In the genomic region with DNA sequence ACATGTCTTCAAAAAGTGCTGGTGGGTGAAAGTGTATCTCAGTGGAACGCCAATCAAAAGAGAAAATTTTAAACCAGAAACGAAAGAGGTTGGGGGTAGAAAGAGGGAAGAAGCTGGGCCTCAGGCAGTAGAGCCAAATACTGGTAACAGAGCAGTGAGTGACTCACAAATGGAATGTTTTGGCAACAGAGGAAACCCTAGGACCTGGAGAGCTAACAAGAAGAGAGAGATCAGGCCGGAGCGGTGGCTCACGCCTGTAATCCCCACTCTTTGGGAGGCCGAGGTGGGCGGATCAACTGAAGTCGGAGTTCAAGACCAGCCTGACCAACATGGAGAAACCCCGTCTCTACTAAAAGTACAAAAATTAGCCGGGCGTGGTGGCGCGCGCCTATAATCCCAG, we compare ENCODE assay signal across 24 cellular contexts.
A peak's percentile ranks its signal among the peaks of the same experiment; 100 is the strongest.
DNase-seq lines count a peak whose midpoint lies in the region; ATAC-seq, FAIRE-seq and TF ChIP-seq lines count a peak whose summit lies in the region.
"Had no signal": no experiment of that assay in that cellular context is flagged by ENCODE, and none has a peak within 500 bp of the region (broad histone marks: within the 10 kb centered on the region; RNA-seq: fewer than 3 reads in every experiment).

No MANE protein-coding gene starts in this region.

- no peak overlapping the region for H3K4me3 ChIP-seq in GM23248
- H3K4me3 ChIP-seq in astrocyte (ENCODE audit: insufficient read depth, low read depth, low read length), result no peak overlapping the region
- H3K4me3 ChIP-seq in skeletal muscle cell (ENCODE audit: low read depth, low read length), result no peak overlapping the region
- H3K4me3 ChIP-seq: prostate gland had no signal

- H3K27me3 Mint-ChIP-seq in astrocyte (ENCODE audit: low read depth, unreplicated experiment), result no peaks in the 10 kb centered on the region
- H3K27me3 Mint-ChIP-seq: activated naive CD8-positive, alpha-beta T cell treated with anti-CD3 and anti-CD28 coated beads, Interleukin-2, amount 50 U/mL, for 24 hours; CD4-positive, CD25-positive, alpha-beta regulatory T cell; IgD-negative memory B cell; stimulated activated naive B cell treated with anti-CD40 and anti-IgM and Interleukin-4, amounts not matched to agents 10 μg/mL and 1 μg/mL and 100 μg/mL, for 72 hours; type B pancreatic cell had no signal

- no peaks in the 10 kb centered on the region for H3K4me1 ChIP-seq in GM23248 (ENCODE audit: insufficient read depth)
- H3K4me1 ChIP-seq in astrocyte (ENCODE audit: insufficient read depth, low read length), result no peaks in the 10 kb centered on the region
- H3K4me1 ChIP-seq: prostate gland had no signal

- no peak for FAIRE-seq in astrocyte (lab: Jason Lieb, UNC)
- FAIRE-seq: keratinocyte had no signal

- H3K79me2 ChIP-seq in GM23248 (ENCODE audit: insufficient read depth), result no peaks in the 10 kb centered on the region
- H3K79me2 ChIP-seq in astrocyte (ENCODE audit: insufficient read depth, low read length), result no peaks in the 10 kb centered on the region

- H3K4me2 ChIP-seq in GM23248 (ENCODE audit: unreplicated experiment) (no peak overlapping the region), astrocyte (ENCODE audit: low read length) (no peak overlapping the region)

- no peaks in the 10 kb centered on the region for H3K4me1 Mint-ChIP-seq in astrocyte (ENCODE audit: low read depth, unreplicated experiment)
- H3K4me1 Mint-ChIP-seq: activated naive CD8-positive, alpha-beta T cell treated with anti-CD3 and anti-CD28 coated beads, Interleukin-2, amount 50 U/mL, for 24 hours; CD4-positive, CD25-positive, alpha-beta regulatory T cell; IgD-negative memory B cell; nephron progenitor cell; stimulated activated naive B cell treated with anti-CD40 and anti-IgM and Interleukin-4, amounts not matched to agents 10 μg/mL and 1 μg/mL and 100 μg/mL, for 72 hours had no signal

- no peak for TF ChIP-seq CTCF in astrocyte (IDR thresholded peaks at IDR 0.05; ENCODE audit: insufficient read depth, low read depth, low read length)

- H3K27me3 ChIP-seq in GM23248 (replicated peaks; ENCODE audit: insufficient read depth) (no peaks in the 10 kb centered on the region), astrocyte (ENCODE audit: insufficient read depth, low read length) (no peaks in the 10 kb centered on the region)

- H3F3A ChIP-seq in GM23248 (ENCODE audit: insufficient read depth), result no peaks in the 10 kb centered on the region

- no peaks in the 10 kb centered on the region for H4K20me1 ChIP-seq in GM23248 (ENCODE audit: insufficient read depth)
- no peaks in the 10 kb centered on the region for H4K20me1 ChIP-seq in astrocyte (ENCODE audit: insufficient read depth, low read length)

- H2AFZ ChIP-seq in GM23248, result no peak overlapping the region
- H2AFZ ChIP-seq in astrocyte (ENCODE audit: low read depth, low read length), result no peak overlapping the region

- H3K36me3 Mint-ChIP-seq in astrocyte (ENCODE audit: low read depth, unreplicated experiment), result no peaks in the 10 kb centered on the region
- H3K36me3 Mint-ChIP-seq: CD4-positive, CD25-positive, alpha-beta regulatory T cell; IgD-negative memory B cell; stimulated activated naive B cell treated with anti-CD40 and anti-IgM and Interleukin-4, amounts not matched to agents 10 μg/mL and 1 μg/mL and 100 μg/mL, for 72 hours; type B pancreatic cell had no signal

- WGBS in GM23248 (ENCODE audit: low coverage in 1 of 2, low lambda C conversion rate in 2 of 2, missing lambda C conversion rate in 2 of 2), 2 experiments, result 90 to 96% methylated on average over 14 of the region's 14 CpGs

- DNase-seq in GM23248, result peak; percentile 45
- DNase-seq in astrocyte (ENCODE audit: low read depth), result peak; percentile 60
- DNase-seq in fibroblast of the conjunctiva (ENCODE audit: low read depth), result peak; percentile 13
- DNase-seq in skeletal muscle cell (ENCODE audit: low read depth), result peak; percentile 5
- no peak for DNase-seq in SK-N-DZ (ENCODE audit: low spot score)
- DNase-seq in activated CD4-positive, alpha-beta T cell treated with anti-CD3 and anti-CD28 coated beads, Interleukin-2, amount 50 U/mL, for 1 hour, result no peak
- DNase-seq: activated CD8-positive, alpha-beta memory T cell treated with anti-CD3 and anti-CD28 coated beads for 24 hours; activated naive CD8-positive, alpha-beta T cell treated with anti-CD3 and anti-CD28 coated beads, Interleukin-2, amount 50 U/mL, for 24 hours; CD4-positive, CD25-positive, alpha-beta regulatory T cell; DMS79; head of caudate nucleus; NCI-H2029 treated with DMSO at 0.1 percent for 48 hours; nephron progenitor cell; Right ventricle myocardium superior; stimulated activated CD4-positive, alpha-beta T cell treated with anti-CD3 and anti-CD28 coated beads, Interleukin-12 subunit alpha, Interleukin-12 subunit beta, amount 100 ng/mL, for 4 hours; stimulated activated naive B cell treated with anti-CD40 and anti-IgM and Interleukin-4, amounts not matched to agents 10 μg/mL and 1 μg/mL and 100 μg/mL, for 72 hours; T-helper 1 cell had no signal

- no peaks in the 10 kb centered on the region for H3K9me3 Mint-ChIP-seq in astrocyte (ENCODE audit: unreplicated experiment)
- H3K9me3 Mint-ChIP-seq: activated naive CD8-positive, alpha-beta T cell treated with anti-CD3 and anti-CD28 coated beads, Interleukin-2, amount 50 U/mL, for 24 hours; activated T-helper 1 cell treated with anti-CD3 and anti-CD28 coated beads, Interleukin-12 subunit alpha, Interleukin-12 subunit beta, Interleukin-2, Interleukin-4 antibody, amounts not matched to agents 30 ng/mL and 10 ng/mL and 1 ng/mL, durations not matched to agents 14 hours and 24 hours and 36 hours; nephron progenitor cell had no signal

- in situ Hi-C loops in GM23248 (cut with MboI), result no loop called here

- H3K36me3 ChIP-seq in GM23248 (ENCODE audit: low read depth) (no peaks in the 10 kb centered on the region), astrocyte (ENCODE audit: insufficient read depth, low read length) (no peaks in the 10 kb centered on the region)
- H3K36me3 ChIP-seq: prostate gland had no signal

- no peak overlapping the region for H3K27ac ChIP-seq in GM23248
- no peak overlapping the region for H3K27ac ChIP-seq in astrocyte (ENCODE audit: low read depth, low read length)
- H3K27ac ChIP-seq: prostate gland had no signal

- H3K9me3 ChIP-seq in GM23248 (ENCODE audit: low read depth) (no peaks in the 10 kb centered on the region), astrocyte (ENCODE audit: insufficient read depth, low read depth, low read length) (no peaks in the 10 kb centered on the region)
- H3K9me3 ChIP-seq: prostate gland had no signal

- no peak overlapping the region for H3K27ac Mint-ChIP-seq in astrocyte (ENCODE audit: unreplicated experiment)
- H3K27ac Mint-ChIP-seq: activated naive CD8-positive, alpha-beta T cell treated with anti-CD3 and anti-CD28 coated beads, Interleukin-2, amount 50 U/mL, for 24 hours; activated T-helper 1 cell treated with anti-CD3 and anti-CD28 coated beads, Interleukin-12 subunit alpha, Interleukin-12 subunit beta, Interleukin-2, Interleukin-4 antibody, amounts not matched to agents 30 ng/mL and 10 ng/mL and 1 ng/mL, durations not matched to agents 14 hours and 24 hours and 36 hours; CD4-positive, CD25-positive, alpha-beta regulatory T cell; IgD-negative memory B cell; nephron progenitor cell; stimulated activated naive B cell treated with anti-CD40 and anti-IgM and Interleukin-4, amounts not matched to agents 10 μg/mL and 1 μg/mL and 100 μg/mL, for 72 hours; type B pancreatic cell; WTC11 had no signal

- ATAC-seq in GM18870 (IDR thresholded peaks at IDR 0.05; ENCODE audit: unreplicated experiment), result no peak
- ATAC-seq: activated naive CD8-positive, alpha-beta T cell treated with anti-CD3 and anti-CD28 coated beads, Interleukin-2, amount 50 U/mL, for 24 hours; stimulated activated naive B cell treated with anti-CD40 and anti-IgM and Interleukin-4, amounts not matched to agents 10 μg/mL and 1 μg/mL and 100 μg/mL, for 72 hours; WTC11 had no signal

- no peaks in the 10 kb centered on the region for H3K9me2 ChIP-seq in GM23248 (ENCODE audit: insufficient read depth)

- no peak overlapping the region for H3K4me3 Mint-ChIP-seq in astrocyte (ENCODE audit: unreplicated experiment)
- H3K4me3 Mint-ChIP-seq: activated naive CD8-positive, alpha-beta T cell treated with anti-CD3 and anti-CD28 coated beads, Interleukin-2, amount 50 U/mL, for 24 hours; activated T-helper 1 cell treated with anti-CD3 and anti-CD28 coated beads, Interleukin-12 subunit alpha, Interleukin-12 subunit beta, Interleukin-2, Interleukin-4 antibody, amounts not matched to agents 30 ng/mL and 10 ng/mL and 1 ng/mL, durations not matched to agents 14 hours and 24 hours and 36 hours; CD4-positive, CD25-positive, alpha-beta regulatory T cell; IgD-negative memory B cell; nephron progenitor cell; stimulated activated naive B cell treated with anti-CD40 and anti-IgM and Interleukin-4, amounts not matched to agents 10 μg/mL and 1 μg/mL and 100 μg/mL, for 72 hours; type B pancreatic cell; WTC11 had no signal

- H3K9ac ChIP-seq in GM23248 (no peak overlapping the region), astrocyte (ENCODE audit: low read length) (no peak overlapping the region)

Comparison
In these comparisons a context has a peak if more than half of its experiments do, and no peak if none do; other contexts are left out.
1. DNase-seq: peak in GM23248 (single experiment), astrocyte (single experiment), fibroblast of the conjunctiva (single experiment) and skeletal muscle cell (single experiment); none in SK-N-DZ (single experiment) and activated CD4-positive, alpha-beta T cell treated with anti-CD3 and anti-CD28 coated beads, Interleukin-2, amount 50 U/mL, for 1 hour (single experiment).